Comparison of ENCODE assay signal across 9 cellular contexts in the genomic region with DNA sequence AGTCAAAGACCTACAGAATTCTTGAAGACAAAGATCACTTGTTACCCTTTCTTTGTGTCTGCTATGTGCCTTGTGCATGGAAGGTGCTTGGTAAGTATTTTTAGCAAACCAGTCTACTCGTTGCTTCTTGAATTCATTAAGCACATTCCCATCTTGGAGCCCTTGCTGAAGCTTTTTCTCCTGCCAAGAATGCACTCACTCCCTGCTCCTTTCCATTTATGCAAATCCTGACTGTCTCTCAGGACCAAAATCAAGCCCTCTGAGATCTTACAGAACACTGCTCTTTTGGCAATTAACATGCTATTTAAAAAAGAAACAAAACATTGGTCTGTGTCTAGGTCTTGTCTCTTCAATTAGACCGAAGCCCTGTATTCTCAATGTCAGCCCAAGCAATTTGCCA.
DNase-seq lines count a peak whose midpoint lies in the region; ATAC-seq and TF ChIP-seq lines count a peak whose summit lies in the region.
"Had no signal": no experiment of that assay in that cellular context is flagged by ENCODE, and none has a peak within 500 bp of the region (broad histone marks: within the 10 kb centered on the region; RNA-seq: fewer than 3 reads in every experiment).

No MANE protein-coding gene starts in this region.

- TF ChIP-seq CTCF in ascending aorta (IDR thresholded peaks at IDR 0.05) (no peak), omental fat pad (IDR thresholded peaks at IDR 0.05) (no peak)

- DNase-seq in GM23248 (peak; percentile 55), ascending aorta (ENCODE audit: low spot score in 2 of 2) (peak in 1 of 2 donors; percentile 37), right cardiac atrium (no peak), omental fat pad (ENCODE audit: low spot score) (no peak), NCI-H1694 (lab: John Stamatoyannopoulos, UW) (no peak), NCI-H1105 treated with DMSO at 0.1 percent for 48 hours (lab: John Stamatoyannopoulos, UW) (no peak)
- DNase-seq in stimulated activated CD8-positive, alpha-beta memory T cell treated with anti-CD3 and anti-CD28 coated beads, Interleukin-4, amount 100 ng/mL, for 48 hours = no peak

- WGBS in GM23248 (ENCODE audit: low coverage in 1 of 2, low lambda C conversion rate in 2 of 2, missing lambda C conversion rate in 2 of 2), 2 experiments = 6 to 8% methylated on average over 2 of the region's 2 CpGs
- 44% methylated on average over 2 of the region's 2 CpGs for WGBS in right cardiac atrium

- ATAC-seq in right cardiac atrium (peak in 1 of 2 donors; percentile 6), omental fat pad (ENCODE audit: low FRiP score) (no peak)
- no peak for ATAC-seq in stimulated activated memory B cell treated with anti-CD40 and anti-IgM and Interleukin-4, amounts not matched to agents 10 μg/mL and 1 μg/mL and 100 μg/mL, for 72 hours

- no peaks in the 10 kb centered on the region for H3K27me3 Mint-ChIP-seq in stimulated activated memory B cell treated with anti-CD40 and anti-IgM and Interleukin-4, amounts not matched to agents 10 μg/mL and 1 μg/mL and 100 μg/mL, for 72 hours

- intact Hi-C loops in ascending aorta (cut with DNase I) = loop anchor here (2.0 kb wide), 2 partner anchors 42 to 54 kb away; no protein-coding TSS in a partner anchor
- intact Hi-C loops in right cardiac atrium (cut with DNase I) = no loop called here

- H3K79me2 ChIP-seq in GM23248 (ENCODE audit: insufficient read depth) = 0 out of 2 replicates have a peak, but pooled peaks cover 8% of the 10 kb centered on the region

- H3K4me1 Mint-ChIP-seq in stimulated activated memory B cell treated with anti-CD40 and anti-IgM and Interleukin-4, amounts not matched to agents 10 μg/mL and 1 μg/mL and 100 μg/mL, for 72 hours = peaks cover 38% of the 10 kb centered on the region

- no peak overlapping the region for H2AFZ ChIP-seq in GM23248

- H3K9me3 Mint-ChIP-seq in stimulated activated memory B cell treated with anti-CD40 and anti-IgM and Interleukin-4, amounts not matched to agents 10 μg/mL and 1 μg/mL and 100 μg/mL, for 72 hours = no peaks in the 10 kb centered on the region

- no peaks in the 10 kb centered on the region for H3K9me2 ChIP-seq in GM23248 (ENCODE audit: insufficient read depth)

- H3K36me3 ChIP-seq in GM23248 (ENCODE audit: low read depth) (no peaks in the 10 kb centered on the region), ascending aorta (no peaks in the 10 kb centered on the region)
- H3K36me3 ChIP-seq: neutrophil had no signal

- H3K4me2 ChIP-seq in GM23248 (ENCODE audit: unreplicated experiment) = peak overlapping the region; percentile 74

- no peaks in the 10 kb centered on the region for H3K36me3 Mint-ChIP-seq in stimulated activated memory B cell treated with anti-CD40 and anti-IgM and Interleukin-4, amounts not matched to agents 10 μg/mL and 1 μg/mL and 100 μg/mL, for 72 hours

- peak overlapping the region; percentile 40; the same call in 1 of the 2 replicates for H3K4me3 ChIP-seq in GM23248
- H3K4me3 ChIP-seq in ascending aorta = no peak overlapping the region
- H3K4me3 ChIP-seq in right cardiac atrium (ENCODE audit: low read length) = no peak overlapping the region

- peak overlapping the region; percentile 12 for H3K9ac ChIP-seq in GM23248

- H3K27ac Mint-ChIP-seq in stimulated activated memory B cell treated with anti-CD40 and anti-IgM and Interleukin-4, amounts not matched to agents 10 μg/mL and 1 μg/mL and 100 μg/mL, for 72 hours = peak overlapping the region; percentile 13

- in situ Hi-C loops in GM23248 (cut with MboI) = no loop called here

- peaks cover 44% of the 10 kb centered on the region for H3F3A ChIP-seq in GM23248 (ENCODE audit: insufficient read depth)

- peak overlapping the region; percentile 63 for H3K27ac ChIP-seq in GM23248
- H3K27ac ChIP-seq in ascending aorta = peak overlapping the region; percentile 79 to 81
- H3K27ac ChIP-seq in right cardiac atrium (ENCODE audit: low read length) = peak overlapping the region; percentile 47
- H3K27ac ChIP-seq: neutrophil had no signal

- H3K4me1 ChIP-seq in GM23248 (ENCODE audit: insufficient read depth) (peaks cover 67% of the 10 kb centered on the region), ascending aorta (peaks cover 14 to 68% of the 10 kb centered on the region in 2 donors), right cardiac atrium (ENCODE audit: control insufficient read depth, insufficient read depth, low read length) (peaks cover 29% of the 10 kb centered on the region)

- no peaks in the 10 kb centered on the region for H4K20me1 ChIP-seq in GM23248 (ENCODE audit: insufficient read depth)

- H3K4me3 Mint-ChIP-seq in stimulated activated memory B cell treated with anti-CD40 and anti-IgM and Interleukin-4, amounts not matched to agents 10 μg/mL and 1 μg/mL and 100 μg/mL, for 72 hours = no peak overlapping the region

- H3K9me3 ChIP-seq in GM23248 (ENCODE audit: low read depth) (no peaks in the 10 kb centered on the region), ascending aorta (no peaks in the 10 kb centered on the region), right cardiac atrium (ENCODE audit: control insufficient read depth, low read length) (no peaks in the 10 kb centered on the region)
- H3K9me3 ChIP-seq: neutrophil had no signal

- H3K27me3 ChIP-seq in GM23248 (replicated peaks; ENCODE audit: insufficient read depth) (no peaks in the 10 kb centered on the region), ascending aorta (no peaks in the 10 kb centered on the region), right cardiac atrium (ENCODE audit: control insufficient read depth, insufficient read depth) (no peaks in the 10 kb centered on the region)
- H3K27me3 ChIP-seq: neutrophil had no signal
